In the genomic region with DNA sequence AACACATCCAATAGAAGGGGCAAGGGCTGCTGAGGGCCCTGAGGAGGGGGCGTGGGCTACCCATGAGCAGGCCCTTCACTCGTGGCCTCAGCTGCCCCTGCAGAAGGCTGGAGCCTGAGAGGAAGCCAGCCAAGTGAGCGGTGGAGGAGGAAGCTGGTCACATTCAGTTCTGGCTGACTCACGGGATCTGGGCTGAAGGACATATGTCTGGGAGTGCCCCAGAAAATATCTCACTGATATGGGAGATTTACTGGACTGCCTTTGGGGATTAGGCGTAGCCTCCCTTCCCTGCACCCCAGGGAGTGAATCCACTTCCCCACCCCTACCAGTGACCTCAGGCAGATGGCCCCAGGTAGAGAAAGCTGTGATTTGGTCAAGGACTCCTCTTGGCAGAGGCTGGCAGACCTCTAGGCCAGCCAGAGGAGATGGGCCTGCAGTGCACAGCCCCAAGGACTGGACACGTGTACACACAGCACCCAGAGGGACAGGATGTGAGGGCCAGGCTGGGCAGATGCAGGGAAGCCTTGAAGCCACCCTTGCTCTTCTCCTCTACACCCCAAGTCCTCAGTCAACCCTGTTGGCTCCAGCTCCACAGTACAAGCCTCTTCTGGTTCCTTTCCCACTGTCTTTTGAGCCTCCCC, we compare ENCODE assay signal across 8 cellular contexts. TPM values are rescaled to one million over a fixed set of nuclear protein-coding genes. Genes with fewer than 3 reads are reported as not detected.
DNase-seq lines count a peak whose midpoint lies in the region; ATAC-seq, FAIRE-seq and TF ChIP-seq lines count a peak whose summit lies in the region.

No MANE protein-coding gene starts in this region.

- H3K36me3 Mint-ChIP-seq in activated T-helper 1 cell treated with anti-CD3 and anti-CD28 coated beads, Interleukin-12 subunit alpha, Interleukin-12 subunit beta, Interleukin-2, Interleukin-4 antibody, amounts not matched to agents 30 ng/mL and 10 ng/mL and 1 ng/mL, durations not matched to agents 14 hours and 24 hours and 36 hours (ENCODE audit: low read depth): peaks cover 3% of the 10 kb centered on the region

- peaks cover 7% of the 10 kb centered on the region for H3K9me3 Mint-ChIP-seq in activated T-helper 1 cell treated with anti-CD3 and anti-CD28 coated beads, Interleukin-12 subunit alpha, Interleukin-12 subunit beta, Interleukin-2, Interleukin-4 antibody, amounts not matched to agents 30 ng/mL and 10 ng/mL and 1 ng/mL, durations not matched to agents 14 hours and 24 hours and 36 hours

- H3K27ac Mint-ChIP-seq in activated T-helper 1 cell treated with anti-CD3 and anti-CD28 coated beads, Interleukin-12 subunit alpha, Interleukin-12 subunit beta, Interleukin-2, Interleukin-4 antibody, amounts not matched to agents 30 ng/mL and 10 ng/mL and 1 ng/mL, durations not matched to agents 14 hours and 24 hours and 36 hours: peak overlapping the region; percentile 100

- TF ChIP-seq CTCF in left ventricle myocardium inferior (IDR thresholded peaks at IDR 0.05; ENCODE audit: borderline replicate concordance): no peak

- H3K27me3 Mint-ChIP-seq in activated T-helper 1 cell treated with anti-CD3 and anti-CD28 coated beads, Interleukin-12 subunit alpha, Interleukin-12 subunit beta, Interleukin-2, Interleukin-4 antibody, amounts not matched to agents 30 ng/mL and 10 ng/mL and 1 ng/mL, durations not matched to agents 14 hours and 24 hours and 36 hours (ENCODE audit: insufficient read depth): no peaks in the 10 kb centered on the region

- no peak for FAIRE-seq in small intestine (lab: Jason Lieb, UNC)

- H3K27me3 ChIP-seq in left ventricle myocardium inferior (ENCODE audit: low read depth): no peaks in the 10 kb centered on the region
- H3K27me3 ChIP-seq in small intestine (ENCODE audit: control insufficient read depth in 2 of 2, insufficient read depth in 2 of 2, low read length in 2 of 2): no peaks in the 10 kb centered on the region

- 38 to 61% (median 56%) methylated on average over 6 of the region's 6 CpGs for WGBS in small intestine, 3 donors

- H3K4me1 ChIP-seq in left ventricle myocardium inferior: peaks cover 61% of the 10 kb centered on the region
- peaks cover 0 to 29% of the 10 kb centered on the region in 2 donors for H3K4me1 ChIP-seq in small intestine (ENCODE audit: control insufficient read depth in 2 of 2, insufficient read depth in 1 of 2, low read depth in 1 of 2, low read length in 1 of 2)

- peak; percentile 81 for DNase-seq in HT1080 (ENCODE audit: low read depth)
- DNase-seq in activated T-helper 1 cell treated with anti-CD3 and anti-CD28 coated beads, Interleukin-12 subunit alpha, Interleukin-12 subunit beta, Interleukin-2, Interleukin-4 antibody, amounts not matched to agents 30 ng/mL and 10 ng/mL and 1 ng/mL, durations not matched to agents 14 hours and 24 hours and 36 hours (ENCODE audit: low spot score): no peak
- peak; percentile 73 for DNase-seq in left ventricle myocardium inferior
- no peak for DNase-seq in small intestine
- DNase-seq in OCI-M2 (lab: John Stamatoyannopoulos, UW; ENCODE audit: unreplicated experiment): no peak
- DNase-seq in GM19238 (ENCODE audit: insufficient read length, low spot score): no peak

- H3K9me3 ChIP-seq in left ventricle myocardium inferior (replicated peaks) (peaks cover 18% of the 10 kb centered on the region), small intestine (ENCODE audit: control insufficient read depth, low read depth) (no peaks in the 10 kb centered on the region)

- H3K4me1 Mint-ChIP-seq in activated T-helper 1 cell treated with anti-CD3 and anti-CD28 coated beads, Interleukin-12 subunit alpha, Interleukin-12 subunit beta, Interleukin-2, Interleukin-4 antibody, amounts not matched to agents 30 ng/mL and 10 ng/mL and 1 ng/mL, durations not matched to agents 14 hours and 24 hours and 36 hours (ENCODE audit: low read depth): peaks cover 67% of the 10 kb centered on the region

- H3K36me3 ChIP-seq in left ventricle myocardium inferior (no peaks in the 10 kb centered on the region), small intestine (ENCODE audit: control insufficient read depth in 2 of 2, insufficient read depth in 2 of 2, low read length in 2 of 2) (no peaks in the 10 kb centered on the region)

- no peak overlapping the region for H3K4me3 ChIP-seq in left ventricle myocardium inferior
- H3K4me3 ChIP-seq in small intestine (ENCODE audit: low read depth in 1 of 2, low read length in 2 of 2): no peak overlapping the region

- peak overlapping the region; percentile 94 for H3K27ac ChIP-seq in left ventricle myocardium inferior (replicated peaks)
- H3K27ac ChIP-seq in small intestine (ENCODE audit: low read depth in 1 of 2, low read length in 1 of 2): peak overlapping the region; percentile 22 to 91

- ATAC-seq in HG02759 (IDR thresholded peaks at IDR 0.05; ENCODE audit: unreplicated experiment) (no peak), GM19455 (IDR thresholded peaks at IDR 0.05; ENCODE audit: unreplicated experiment) (no peak)

- no peak overlapping the region for H3K4me3 Mint-ChIP-seq in activated T-helper 1 cell treated with anti-CD3 and anti-CD28 coated beads, Interleukin-12 subunit alpha, Interleukin-12 subunit beta, Interleukin-2, Interleukin-4 antibody, amounts not matched to agents 30 ng/mL and 10 ng/mL and 1 ng/mL, durations not matched to agents 14 hours and 24 hours and 36 hours

- intact Hi-C loops in activated T-helper 1 cell treated with anti-CD3 and anti-CD28 coated beads, Interleukin-12 subunit alpha, Interleukin-12 subunit beta, Interleukin-2, Interleukin-4 antibody, amounts not matched to agents 30 ng/mL and 10 ng/mL and 1 ng/mL, durations not matched to agents 14 hours and 24 hours and 36 hours (cut with micrococcal nuclease): loop anchor here (2.0 to 10.0 kb wide), 4 partner anchors 15 to 970 kb away; a partner anchor contains a TSS
- intact Hi-C loops in left ventricle myocardium inferior (cut with micrococcal nuclease): loop anchor here (10.0 kb wide), 1 partner anchor 53 kb away; a partner anchor contains a TSS

RNA-seq across cellular contexts. Expression of a gene that starts 14.2 kb away (rescaled TPM):
- 1.4 and 2.0 TPM in 2 replicates for total RNA-seq in HT1080 (2014; rRNA removed; shearing (Covaris generic))
- polyA plus RNA-seq in HT1080 (2015; cell fraction: cytosol; rRNA removed): 2.9 and 3.7 TPM in 2 replicates
- polyA plus RNA-seq in HT1080 (2015; cell fraction: nucleus; rRNA removed): 4.0 and 8.4 TPM in 2 replicates
- total RNA-seq in activated T-helper 1 cell treated with anti-CD3 and anti-CD28 coated beads, Interleukin-12 subunit alpha, Interleukin-12 subunit beta, Interleukin-2, Interleukin-4 antibody, amounts not matched to agents 30 ng/mL and 10 ng/mL and 1 ng/mL, durations not matched to agents 14 hours and 24 hours and 36 hours: 0.93 and 1.3 TPM in 2 replicates
- total RNA-seq in left ventricle myocardium inferior: 1.8 TPM
- 1 to 10 TPM in 1 of 3 donors, under 1 TPM in 1, not detected in 1; 0.81 to 1.7 TPM for polyA plus RNA-seq in small intestine

RNA-seq across cellular contexts. Expression of a gene that starts 55.8 kb away (rescaled TPM):
- 11.5 and 13.3 TPM in 2 replicates for total RNA-seq in HT1080 (2014; rRNA removed; shearing (Covaris generic))
- polyA plus RNA-seq in HT1080 (2015; cell fraction: cytosol; rRNA removed): 10.8 and 12.0 TPM in 2 replicates
- 11.8 and 12.0 TPM in 2 replicates for polyA plus RNA-seq in HT1080 (2015; cell fraction: nucleus; rRNA removed)
- total RNA-seq in activated T-helper 1 cell treated with anti-CD3 and anti-CD28 coated beads, Interleukin-12 subunit alpha, Interleukin-12 subunit beta, Interleukin-2, Interleukin-4 antibody, amounts not matched to agents 30 ng/mL and 10 ng/mL and 1 ng/mL, durations not matched to agents 14 hours and 24 hours and 36 hours: 17.0 and 17.8 TPM in 2 replicates
- 8.0 TPM for total RNA-seq in left ventricle myocardium inferior
- 10 to 100 TPM in 1 of 3 donors, 1 to 10 TPM in 2; 1.3 to 17.8 (median 9.2) TPM for polyA plus RNA-seq in small intestine

Comparison
In these comparisons a context has a peak if more than half of its experiments do, and no peak if none do; other contexts are left out.
1. DNase-seq: peak in HT1080 (single experiment) and left ventricle myocardium inferior (single experiment); none in activated T-helper 1 cell treated with anti-CD3 and anti-CD28 coated beads, Interleukin-12 subunit alpha, Interleukin-12 subunit beta, Interleukin-2, Interleukin-4 antibody, amounts not matched to agents 30 ng/mL and 10 ng/mL and 1 ng/mL, durations not matched to agents 14 hours and 24 hours and 36 hours (single experiment), small intestine (single experiment), OCI-M2 (single experiment) and GM19238 (single experiment).